In the genomic region with DNA sequence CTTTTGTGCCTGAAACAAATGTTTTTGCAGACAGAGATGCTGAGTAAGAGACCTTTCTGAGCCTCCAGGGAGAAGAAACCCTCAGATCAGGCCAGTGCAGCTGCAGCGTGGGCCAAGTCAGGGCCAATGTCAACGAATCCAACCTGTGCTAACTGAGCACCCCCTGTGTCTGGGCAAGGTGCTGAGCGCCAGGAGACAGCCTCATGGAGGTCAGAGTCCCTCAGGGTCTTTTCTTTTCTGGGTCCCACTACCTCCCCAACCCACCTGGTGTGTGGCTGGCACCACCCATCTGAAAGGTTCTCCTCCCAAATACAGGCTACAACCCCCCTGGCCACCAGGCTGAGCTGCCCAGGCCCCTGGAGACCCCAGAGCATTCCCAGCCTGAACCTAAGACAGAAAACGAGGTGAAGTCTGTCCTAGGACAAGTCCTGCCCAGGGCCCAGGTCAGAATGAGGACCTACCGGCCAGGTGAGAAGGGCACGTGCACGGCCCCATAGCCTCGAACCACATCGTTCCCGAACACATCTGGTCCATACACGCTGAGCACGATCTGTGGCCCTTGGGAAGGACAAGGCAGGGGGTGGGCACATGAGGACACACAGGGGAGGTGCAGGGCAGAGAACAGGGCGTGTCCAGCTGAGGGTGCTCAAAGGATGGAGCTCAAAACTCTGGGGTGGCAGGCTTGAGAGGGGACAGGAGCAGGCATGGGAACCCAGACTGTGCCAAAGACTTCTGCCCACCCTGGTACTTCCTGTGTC, we compare ENCODE assay signal across 1 cellular context.
TF ChIP-seq lines count a peak whose summit lies in the region.

No MANE protein-coding gene starts in this region.

TF ChIP-seq in SK-N-SH, 30 proteins besides CTCF, POLR2A, EP300 and RAD21:
- no peak for TF ChIP-seq NRF1 (IDR thresholded peaks at IDR 0.05; ENCODE audit: low read depth, low read length)
- TF ChIP-seq SIN3A (IDR thresholded peaks at IDR 0.05; ENCODE audit: borderline replicate concordance, low read depth, low read length): no peak
- no peak for TF ChIP-seq MAX (IDR thresholded peaks at IDR 0.05; ENCODE audit: low read depth)
- no peak for TF ChIP-seq YY1 (IDR thresholded peaks at IDR 0.05; ENCODE audit: low read depth)
- TF ChIP-seq ZBTB33 (IDR thresholded peaks at IDR 0.05; ENCODE audit: borderline replicate concordance, low read depth): no peak
- no peak for TF ChIP-seq MXI1 (IDR thresholded peaks at IDR 0.05; ENCODE audit: low read depth, low read length)
- TF ChIP-seq GABPA (IDR thresholded peaks at IDR 0.05; ENCODE audit: low read depth): no peak
- TF ChIP-seq RCOR1 (IDR thresholded peaks at IDR 0.05; ENCODE audit: low read length): no peak
- TF ChIP-seq, protein P1, sequence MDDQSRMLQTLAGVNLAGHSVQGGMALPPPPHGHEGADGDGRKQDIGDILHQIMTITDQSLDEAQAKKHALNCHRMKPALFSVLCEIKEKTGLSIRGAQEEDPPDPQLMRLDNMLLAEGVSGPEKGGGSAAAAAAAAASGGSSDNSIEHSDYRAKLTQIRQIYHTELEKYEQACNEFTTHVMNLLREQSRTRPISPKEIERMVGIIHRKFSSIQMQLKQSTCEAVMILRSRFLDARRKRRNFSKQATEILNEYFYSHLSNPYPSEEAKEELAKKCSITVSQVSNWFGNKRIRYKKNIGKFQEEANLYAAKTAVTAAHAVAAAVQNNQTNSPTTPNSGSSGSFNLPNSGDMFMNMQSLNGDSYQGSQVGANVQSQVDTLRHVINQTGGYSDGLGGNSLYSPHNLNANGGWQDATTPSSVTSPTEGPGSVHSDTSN (IDR thresholded peaks at IDR 0.05): no peak
- no peak for TF ChIP-seq FOSL2 (IDR thresholded peaks at IDR 0.05; ENCODE audit: borderline replicate concordance, low read depth)
- no peak for TF ChIP-seq RFX5 (IDR thresholded peaks at IDR 0.05; ENCODE audit: low read length)
- TF ChIP-seq ELF1 (IDR thresholded peaks at IDR 0.05): no peak
- no peak for TF ChIP-seq POLR2AphosphoS5 (IDR thresholded peaks at IDR 0.05; ENCODE audit: low read depth, low read length)
- no peak for TF ChIP-seq JUND (IDR thresholded peaks at IDR 0.05)
- no peak for TF ChIP-seq NFIC (IDR thresholded peaks at IDR 0.05; ENCODE audit: borderline replicate concordance)
- no peak for TF ChIP-seq RXRA (IDR thresholded peaks at IDR 0.05; ENCODE audit: borderline replicate concordance, low read depth)
- TF ChIP-seq TEAD4 (IDR thresholded peaks at IDR 0.05; ENCODE audit: borderline replicate concordance, insufficient read depth): no peak
